In the genomic region with DNA sequence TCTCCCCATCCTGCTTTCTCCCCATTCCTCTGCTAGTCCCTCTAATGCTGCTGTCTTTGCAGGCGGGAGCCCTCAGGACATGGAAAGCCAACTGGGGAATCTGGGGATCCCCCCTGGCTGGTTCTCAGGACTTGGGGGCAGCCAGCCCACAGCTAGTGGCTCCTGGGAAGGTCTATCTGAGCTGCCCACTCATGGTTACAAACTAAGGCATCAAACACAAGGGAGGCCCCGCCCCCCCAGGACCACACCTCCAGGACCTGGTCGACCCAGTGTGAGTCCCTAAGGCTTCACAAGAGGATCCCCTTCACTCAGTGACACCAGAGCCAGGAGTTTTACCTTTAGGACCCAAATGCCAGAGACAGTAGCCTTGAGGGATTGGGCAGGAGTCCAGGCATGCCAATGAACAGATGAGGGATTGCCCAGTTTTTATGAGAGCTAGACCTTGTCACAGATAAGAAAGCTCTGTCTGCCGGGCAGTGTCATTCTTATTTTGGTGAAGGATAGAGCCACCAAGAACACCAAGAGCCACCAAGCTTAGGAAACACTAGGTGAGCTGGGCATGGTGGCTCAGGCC, we compare ENCODE assay signal across 24 cellular contexts. TPM values are rescaled to one million over a fixed set of nuclear protein-coding genes. Genes with fewer than 3 reads are reported as not detected.
DNase-seq lines count a peak whose midpoint lies in the region; ATAC-seq and TF ChIP-seq lines count a peak whose summit lies in the region.
"Had no signal": no experiment of that assay in that cellular context is flagged by ENCODE, and none has a peak within 500 bp of the region (broad histone marks: within the 10 kb centered on the region; RNA-seq: fewer than 3 reads in every experiment).

No MANE protein-coding gene starts in this region.

- TF ChIP-seq POLR2A in Peyer's patch (IDR thresholded peaks at IDR 0.05) (no peak), right lobe of liver (IDR thresholded peaks at IDR 0.05) (no peak), spleen (IDR thresholded peaks at IDR 0.05) (no peak)

- H3K36me3 ChIP-seq in H7 (replicated peaks; ENCODE audit: control insufficient read depth, insufficient read depth, low read length) = no peaks in the 10 kb centered on the region
- no peaks in the 10 kb centered on the region for H3K36me3 ChIP-seq in Peyer's patch
- H3K36me3 ChIP-seq in right lobe of liver = no peaks in the 10 kb centered on the region
- no peaks in the 10 kb centered on the region for H3K36me3 ChIP-seq in spleen
- no peaks in the 10 kb centered on the region for H3K36me3 ChIP-seq in lower lobe of right lung
- H3K36me3 ChIP-seq: BE2C had no signal

- ATAC-seq in right lobe of liver = no peak
- ATAC-seq in lower lobe of right lung = no peak
- ATAC-seq in HG02678 (IDR thresholded peaks at IDR 0.05; ENCODE audit: unreplicated experiment) = no peak
- ATAC-seq: GM12878, Right ventricle myocardium inferior had no signal

- no peak for TF ChIP-seq CTCF in Peyer's patch (IDR thresholded peaks at IDR 0.05)
- TF ChIP-seq CTCF in right lobe of liver (IDR thresholded peaks at IDR 0.05) = no peak
- TF ChIP-seq CTCF in spleen (IDR thresholded peaks at IDR 0.05 in 8 of 11, conservative IDR thresholded peaks at IDR 0.05 in 3 of 11) = no peak
- no peak for TF ChIP-seq CTCF in lower lobe of right lung (IDR thresholded peaks at IDR 0.05)

- peak overlapping the region in 3 of 4 donors; percentile 24 to 94 (median 78) for H3K27ac ChIP-seq in Peyer's patch
- H3K27ac ChIP-seq in right lobe of liver = peak overlapping the region in 2 of 3 donors; percentile 77 to 83
- H3K27ac ChIP-seq in spleen = no peak overlapping the region
- no peak overlapping the region for H3K27ac ChIP-seq in lower lobe of right lung
- H3K27ac ChIP-seq: HL-60, KMS-11 had no signal

- H3K4me1 ChIP-seq in Peyer's patch (peaks cover 0 to 49% (median 2%) of the 10 kb centered on the region in 4 donors), right lobe of liver (peaks cover 0 to 67% (median 29%) of the 10 kb centered on the region in 4 donors), spleen (peaks cover 0 to 5% (median 0%) of the 10 kb centered on the region in 6 donors), lower lobe of right lung (no peaks in the 10 kb centered on the region)
- H3K4me1 ChIP-seq: BE2C had no signal

- H3K9me3 ChIP-seq in Peyer's patch (no peaks in the 10 kb centered on the region), right lobe of liver (no peaks in the 10 kb centered on the region), spleen (no peaks in the 10 kb centered on the region), lower lobe of right lung (no peaks in the 10 kb centered on the region)
- H3K9me3 ChIP-seq: BE2C had no signal

- H3K4me3 ChIP-seq in H7 (ENCODE audit: insufficient read depth, low read depth, low read length) = no peak overlapping the region
- H3K4me3 ChIP-seq in Peyer's patch = no peak overlapping the region
- H3K4me3 ChIP-seq in right lobe of liver = no peak overlapping the region
- H3K4me3 ChIP-seq in spleen = no peak overlapping the region
- no peak overlapping the region for H3K4me3 ChIP-seq in lower lobe of right lung
- H3K4me3 ChIP-seq: GM12878 had no signal

- DNase-seq in H7 = peak; percentile 43
- peak in 1 of 3 donors; percentile 61 for DNase-seq in Peyer's patch
- DNase-seq in right lobe of liver = no peak
- DNase-seq in spleen = peak; percentile 35
- DNase-seq in lower lobe of right lung = no peak
- DNase-seq in HT-29 (ENCODE audit: low spot score) = no peak
- DNase-seq: BE2C; CD4-positive, CD25-positive, alpha-beta regulatory T cell; DMS79 treated with DMSO at 0.1 percent for 48 hours; IMR-90; MV-4-11; NCI-H1105 treated with DMSO at 0.1 percent for 48 hours; NCI-H2029 treated with DMSO at 0.1 percent for 48 hours; NCI-H226; NCI-H510A treated with DMSO at 0.1 percent for 48 hours; NCI-H82 had no signal

- WGBS in right lobe of liver (ENCODE audit: insufficient coverage, low coverage, low lambda C conversion rate, missing lambda C conversion rate) = 44% methylated on average over 3 of the region's 4 CpGs
- WGBS in spleen, 5 donors = 77 to 88% (median 79%) methylated on average over 4 of the region's 4 CpGs

- H3K27me3 ChIP-seq in H7 (ENCODE audit: control insufficient read depth, insufficient read depth, low read length) (no peaks in the 10 kb centered on the region), Peyer's patch (no peaks in the 10 kb centered on the region), right lobe of liver (no peaks in the 10 kb centered on the region), spleen (replicated peaks in 1 of 7) (no peaks in the 10 kb centered on the region), lower lobe of right lung (ENCODE audit: low read depth) (no peaks in the 10 kb centered on the region)
- H3K27me3 ChIP-seq: BE2C had no signal

- intact Hi-C loops in right lobe of liver (cut with DNase I) = loop anchor here in 1 of 2 donors (10.0 kb wide), 1 partner anchor 101 kb away; a partner anchor contains a TSS
- intact Hi-C loops in spleen (cut with DNase I; ENCODE audit: low total_unique reads) = no loop called here
- intact Hi-C loops in lower lobe of right lung (cut with DNase I) = no loop called here

RNA-seq across cellular contexts. Expression of a gene that starts 8.0 kb away (rescaled TPM):
- 0.04 TPM in 1 of 2 replicates, not detected in the other for total RNA-seq in H7 (2014; rRNA removed; shearing (Covaris generic))
- total RNA-seq in Peyer's patch (1 to 10 TPM in 3 of 4 donors, not detected in 1; 1.9 to 4.6 (median 3.6) TPM), right lobe of liver (under 1 TPM in 4 of 6 experiments, not detected in 2; 0.09 to 0.40 (median 0.18) TPM), spleen (under 1 TPM in 1 of 7 donors, not detected in 6; 0.13 TPM), lower lobe of right lung (not detected)
- under 1 TPM in 1 of 3 donors, not detected in 2; 0.03 TPM for polyA plus RNA-seq in spleen
- total RNA-seq in HT-29 (2014; rRNA removed; shearing (Covaris generic)) = not detected in 2 replicates
- total RNA-seq: A673; CD4-positive, CD25-positive, alpha-beta regulatory T cell; H4; HT1080; IMR-90; Right ventricle myocardium inferior had no signal
- polyA plus RNA-seq: CD4-positive, CD25-positive, alpha-beta regulatory T cell; IMR-90 had no signal

RNA-seq across cellular contexts. Expression of a gene that starts 11.5 kb away (rescaled TPM):
- total RNA-seq in H7 (2014; rRNA removed; shearing (Covaris generic)) = 2.3 and 6.5 TPM in 2 replicates
- total RNA-seq in Peyer's patch (1 to 10 TPM; 1.3 to 5.8 (median 2.8) TPM), right lobe of liver (1 to 10 TPM in 1 of 6 experiments, under 1 TPM in 5; 0.18 to 1.9 (median 0.29) TPM), spleen (1 to 10 TPM in 6 of 7 donors, under 1 TPM in 1; 0.44 to 3.2 (median 1.5) TPM), lower lobe of right lung (0.95 TPM)
- polyA plus RNA-seq in spleen = 1 to 10 TPM in 2 of 3 donors, under 1 TPM in 1; 0.39 to 1.8 (median 1.0) TPM
- 1.1 TPM in 2 replicates for total RNA-seq in HT-29 (2014; rRNA removed; shearing (Covaris generic))
- polyA plus RNA-seq: CD4-positive, CD25-positive, alpha-beta regulatory T cell; IMR-90 had no signal

RNA-seq across cellular contexts. Expression of a gene that starts 30.8 kb away (rescaled TPM):
- total RNA-seq in H7 (2014; rRNA removed; shearing (Covaris generic)) = 73.7 and 80.1 TPM in 2 replicates
- 100 to 1,000 TPM in 3 of 4 donors, 10 to 100 TPM in 1; 53.6 to 820 (median 644) TPM for total RNA-seq in Peyer's patch
- 100 to 1,000 TPM; 124 to 615 (median 240) TPM for total RNA-seq in right lobe of liver
- total RNA-seq in spleen = 10 to 100 TPM; 31.4 to 52.3 (median 34.9) TPM
- 10 to 100 TPM; 25.3 to 35.7 (median 27.9) TPM for polyA plus RNA-seq in spleen
- 42.8 TPM for total RNA-seq in lower lobe of right lung
- total RNA-seq in HT-29 (2014; rRNA removed; shearing (Covaris generic)) = 30.5 and 36.1 TPM in 2 replicates

RNA-seq across cellular contexts. Expression of a gene that starts 51.2 kb away (rescaled TPM):
- total RNA-seq in H7 (2014; rRNA removed; shearing (Covaris generic)) = 70.4 and 90.1 TPM in 2 replicates
- total RNA-seq in Peyer's patch = 100 to 1,000 TPM; 113 to 214 (median 176) TPM
- 100 to 1,000 TPM in 3 of 6 experiments, 10 to 100 TPM in 3; 65.9 to 180 (median 103) TPM for total RNA-seq in right lobe of liver
- total RNA-seq in spleen = 100 to 1,000 TPM in 2 of 7 donors, 10 to 100 TPM in 5; 73.8 to 110 (median 80.9) TPM
- polyA plus RNA-seq in spleen = 10 to 100 TPM; 28.7 to 42.5 (median 32.4) TPM
- 64.9 TPM for total RNA-seq in lower lobe of right lung
- total RNA-seq in HT-29 (2014; rRNA removed; shearing (Covaris generic)) = 75.8 and 81.2 TPM in 2 replicates

RNA-seq across cellular contexts. Expression of a gene that starts 51.4 kb away (rescaled TPM):
- 0.87 and 2.1 TPM in 2 replicates for total RNA-seq in H7 (2014; rRNA removed; shearing (Covaris generic))
- 10 to 100 TPM in 2 of 4 donors, 1 to 10 TPM in 1, not detected in 1; 4.6 to 14.2 (median 13.5) TPM for total RNA-seq in Peyer's patch
- total RNA-seq in right lobe of liver = 1 to 10 TPM; 1.4 to 2.9 (median 2.1) TPM
- total RNA-seq in spleen = 1 to 10 TPM; 2.0 to 7.8 (median 4.2) TPM
- 1 to 10 TPM; 2.7 to 4.7 (median 3.7) TPM for polyA plus RNA-seq in spleen
- total RNA-seq in lower lobe of right lung = 2.0 TPM
- total RNA-seq in HT-29 (2014; rRNA removed; shearing (Covaris generic)) = 4.5 and 6.5 TPM in 2 replicates

Comparison
In these comparisons a context has a peak if more than half of its experiments do, and no peak if none do; other contexts are left out.
1. DNase-seq: peak in H7 (single experiment) and spleen (single experiment); none in right lobe of liver (0 of 3), lower lobe of right lung (single experiment) and HT-29 (single experiment).
2. H3K27ac ChIP-seq: peak in Peyer's patch (3 of 4) and right lobe of liver (2 of 3); none in spleen (0 of 8) and lower lobe of right lung (single experiment).